In the genomic region with DNA sequence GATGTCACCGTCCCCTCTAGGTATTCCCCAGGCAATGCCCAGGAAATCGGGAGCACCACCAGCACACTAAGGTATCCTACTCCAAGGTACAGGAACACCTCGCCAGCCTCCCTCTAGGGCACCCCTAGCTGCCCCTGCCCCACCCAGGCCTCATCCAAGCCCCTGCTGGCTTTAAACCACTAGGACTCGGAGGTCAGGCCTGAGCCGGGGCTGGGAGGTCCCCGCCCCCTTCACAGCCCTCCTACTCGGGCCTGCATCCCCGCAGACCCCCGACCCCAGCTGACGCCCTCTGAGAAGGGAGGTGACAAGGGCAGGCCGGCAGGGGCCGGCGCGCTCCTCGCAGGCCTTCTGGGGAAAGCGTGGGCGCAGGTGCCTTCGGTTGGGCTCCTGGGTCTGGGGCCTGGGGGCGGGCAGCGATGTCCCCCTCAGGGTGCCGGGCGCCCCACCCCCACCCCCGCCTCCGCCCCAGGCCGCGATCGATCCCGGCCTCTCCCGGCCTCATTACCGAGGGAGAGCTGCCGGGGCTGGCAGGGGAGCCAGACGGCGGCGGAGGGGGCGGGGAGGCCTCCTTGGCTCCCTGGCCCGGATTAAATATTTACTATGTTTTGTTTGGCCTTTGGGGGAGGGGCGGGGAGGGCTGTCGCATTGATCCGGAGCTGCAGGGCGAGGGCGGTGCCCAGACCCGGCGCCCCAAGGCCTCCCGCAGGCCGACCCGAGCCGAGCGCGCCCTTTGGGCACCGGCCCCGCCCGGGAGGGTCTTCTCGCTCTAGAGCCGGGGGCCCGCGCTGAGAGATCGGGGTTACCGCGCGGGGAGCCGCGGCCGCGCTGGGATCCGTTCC, we compare ENCODE assay signal across 9 cellular contexts. TPM values are rescaled to one million over a fixed set of nuclear protein-coding genes. Genes with fewer than 3 reads are reported as not detected.
A peak's percentile ranks its signal among the peaks of the same experiment; 100 is the strongest.
DNase-seq lines count a peak whose midpoint lies in the region; ATAC-seq and TF ChIP-seq lines count a peak whose summit lies in the region.
"Had no signal": no experiment of that assay in that cellular context is flagged by ENCODE, and none has a peak within 500 bp of the region (broad histone marks: within the 10 kb centered on the region; RNA-seq: fewer than 3 reads in every experiment).

No MANE protein-coding gene starts in this region.

- H3K9ac ChIP-seq in rectal smooth muscle tissue (ENCODE audit: low read length): no peak overlapping the region

- peaks cover 13% of the 10 kb centered on the region; the same call in 1 of the 2 replicates for H3K4me1 ChIP-seq in Panc1 (ENCODE audit: control insufficient read depth, insufficient read depth, low read length)
- H3K4me1 ChIP-seq in heart right ventricle: peaks cover 15 to 52% (median 37%) of the 10 kb centered on the region in 9 donors
- H3K4me1 ChIP-seq in rectal smooth muscle tissue (ENCODE audit: control insufficient read depth, insufficient read depth, low read length): peaks cover 9% of the 10 kb centered on the region
- H3K4me1 ChIP-seq in CD8-positive, alpha-beta memory T cell (ENCODE audit: insufficient read depth, low read length): no peaks in the 10 kb centered on the region

- H3K4me1 Mint-ChIP-seq in CD8-positive, alpha-beta memory T cell: peaks cover 2 to 9% (median 3%) of the 10 kb centered on the region in 3 donors

- intact Hi-C loops in Panc1 (cut with micrococcal nuclease; ENCODE audit: unreplicated experiment) (no loop called here), heart right ventricle (cut with DNase I) (no loop called here)

- no TSS peak for BruUV-seq in Panc1 (replicated peaks; lab: Mats Ljungman, UMichigan)

- no peak overlapping the region for H3K27ac ChIP-seq in Panc1 (ENCODE audit: low read length)
- H3K27ac ChIP-seq in heart right ventricle: peak overlapping the region in 3 of 10 donors; percentile 36 to 64 (median 48)
- H3K27ac ChIP-seq in rectal smooth muscle tissue (ENCODE audit: low read depth, low read length): peak overlapping the region; percentile 40
- no peak overlapping the region for H3K27ac ChIP-seq in CD8-positive, alpha-beta memory T cell (ENCODE audit: low read depth, low read length)
- H3K27ac ChIP-seq: HL-60 had no signal

- H3K36me3 ChIP-seq in Panc1 (ENCODE audit: control insufficient read depth, insufficient read depth, low read length) (no peaks in the 10 kb centered on the region), heart right ventricle (no peaks in the 10 kb centered on the region), rectal smooth muscle tissue (ENCODE audit: control insufficient read depth, insufficient read depth, low read length) (no peaks in the 10 kb centered on the region)
- no peaks in the 10 kb centered on the region for H3K36me3 ChIP-seq in CD8-positive, alpha-beta memory T cell (ENCODE audit: insufficient read depth, low read length)

- ATAC-seq in Panc1: peak; percentile 36; the same call in 1 of the 2 replicates
- no peak for ATAC-seq in heart right ventricle
- no peak for ATAC-seq in HG02642 (IDR thresholded peaks at IDR 0.05; ENCODE audit: poor library complexity, unreplicated experiment)

- H3K27ac Mint-ChIP-seq in CD8-positive, alpha-beta memory T cell: peak overlapping the region in 1 of 8 donors; percentile 23

- in situ Hi-C loops in Panc1 (cut with HindIII; ENCODE audit: low pct_unique_long_range_greater_than_20kb, low sequenced_read_pairs): no loop called here

- no peaks in the 10 kb centered on the region for H3K9me3 Mint-ChIP-seq in CD8-positive, alpha-beta memory T cell

- H3K4me3 ChIP-seq in Panc1 (ENCODE audit: low read depth in 2 of 2, low read length in 2 of 2) (peak overlapping the region; percentile 29), heart right ventricle (peak overlapping the region in 9 of 10 donors; percentile 39 to 60 (median 54)), rectal smooth muscle tissue (ENCODE audit: low read length) (peak overlapping the region; percentile 55)
- no peak overlapping the region for H3K4me3 ChIP-seq in CD8-positive, alpha-beta memory T cell (ENCODE audit: low read length)

- no peak for TF ChIP-seq CTCF in Panc1 (IDR thresholded peaks at IDR 0.05)
- no peak for TF ChIP-seq CTCF in heart right ventricle (IDR thresholded peaks at IDR 0.05)

- CTCF ChIA-PET in Panc1 (lab: Charles Lee): no interaction called here
- CTCF ChIA-PET in CD8-positive, alpha-beta memory T cell (lab: Charles Lee): no interaction called here

- H3K9me3 ChIP-seq in Panc1 (ENCODE audit: control insufficient read depth, insufficient read depth, low read depth, low read length) (no peaks in the 10 kb centered on the region), heart right ventricle (no peaks in the 10 kb centered on the region)
- H3K9me3 ChIP-seq in CD8-positive, alpha-beta memory T cell (ENCODE audit: low read length): no peaks in the 10 kb centered on the region

- POLR2A ChIA-PET in Panc1 (lab: Charles Lee): interaction anchor here (0.6 kb wide), 1 partner anchor 281 kb away, joined by 3 read pairs; no protein-coding TSS in a partner anchor
- POLR2A ChIA-PET in CD8-positive, alpha-beta memory T cell (lab: Charles Lee): no interaction called here

- peak; percentile 78 for DNase-seq in D341Med (ENCODE audit: low spot score)
- no peak for DNase-seq in Panc1 (ENCODE audit: low read depth, low spot score)
- DNase-seq in heart right ventricle: no peak
- DNase-seq in GM19240 (ENCODE audit: insufficient read length, low spot score): no peak
- DNase-seq in CD8-positive, alpha-beta memory T cell: no peak
- no peak for DNase-seq in hippocampal formation (lab: John Stamatoyannopoulos, UW)

- H3K27me3 ChIP-seq in Panc1 (ENCODE audit: control insufficient read depth, insufficient read depth, low read length) (no peaks in the 10 kb centered on the region), heart right ventricle (peaks cover 0 to 28% (median 0%) of the 10 kb centered on the region in 7 donors), rectal smooth muscle tissue (ENCODE audit: control insufficient read depth, insufficient read depth, low read length) (no peaks in the 10 kb centered on the region)
- H3K27me3 ChIP-seq in CD8-positive, alpha-beta memory T cell (ENCODE audit: insufficient read depth, low read length, poor library complexity, severe bottlenecking): peaks cover 4% of the 10 kb centered on the region

- no peaks in the 10 kb centered on the region for H3K36me3 Mint-ChIP-seq in CD8-positive, alpha-beta memory T cell

- H3K4me3 Mint-ChIP-seq in CD8-positive, alpha-beta memory T cell: no peak overlapping the region

- H3K27me3 Mint-ChIP-seq in CD8-positive, alpha-beta memory T cell: peaks cover 17 to 36% of the 10 kb centered on the region in 2 donors

- WGBS in heart right ventricle, 2 donors: 26 to 40% methylated on average over 39 to 65 of the region's 65 CpGs

RNA-seq across cellular contexts. Expression of a gene that starts 27.3 kb away (rescaled TPM):
- 0.80 TPM for total RNA-seq in Panc1 (2021; ENCODE audit: unreplicated experiment)
- 1.6 TPM for polyA plus RNA-seq in Panc1 (2012; ENCODE audit: insufficient read length)
- 1 to 10 TPM in 9 of 10 donors, under 1 TPM in 1; 0.81 to 6.3 (median 2.5) TPM for total RNA-seq in heart right ventricle
- polyA plus RNA-seq in heart right ventricle: 1 to 10 TPM; 3.0 to 3.1 TPM
- total RNA-seq in CD8-positive, alpha-beta memory T cell: 1 to 10 TPM; 1.0 to 1.2 TPM
- polyA plus RNA-seq in CD8-positive, alpha-beta memory T cell: 0.32 TPM

RNA-seq across cellular contexts. Expression of a gene that starts 32.1 kb away (rescaled TPM):
- total RNA-seq in Panc1 (2021; ENCODE audit: unreplicated experiment) (24.3 TPM), heart right ventricle (10 to 100 TPM; 22.8 to 40.0 (median 25.9) TPM)
- polyA plus RNA-seq in Panc1 (2012; ENCODE audit: insufficient read length): 43.5 TPM
- polyA plus RNA-seq in heart right ventricle: 10 to 100 TPM; 19.0 to 28.9 TPM
- 10 to 100 TPM; 38.5 to 43.8 TPM for total RNA-seq in CD8-positive, alpha-beta memory T cell
- polyA plus RNA-seq in CD8-positive, alpha-beta memory T cell: 33.2 TPM

RNA-seq across cellular contexts. Expression of a gene that starts 44.0 kb away (rescaled TPM):
- total RNA-seq in Panc1 (2021; ENCODE audit: unreplicated experiment): 42.5 TPM
- 39.8 TPM for polyA plus RNA-seq in Panc1 (2012; ENCODE audit: insufficient read length)
- 10 to 100 TPM; 15.3 to 25.4 (median 17.6) TPM for total RNA-seq in heart right ventricle
- 10 to 100 TPM; 43.3 to 47.5 TPM for polyA plus RNA-seq in heart right ventricle
- total RNA-seq in CD8-positive, alpha-beta memory T cell: 10 to 100 TPM; 54.2 to 56.2 TPM
- 60.0 TPM for polyA plus RNA-seq in CD8-positive, alpha-beta memory T cell

RNA-seq across cellular contexts. Expression of a gene that starts 57.1 kb away (rescaled TPM):
- total RNA-seq in Panc1 (2021; ENCODE audit: unreplicated experiment) (1.4 TPM), heart right ventricle (10 to 100 TPM in 7 of 10 donors, 1 to 10 TPM in 3; 3.5 to 37.5 (median 12.1) TPM)
- polyA plus RNA-seq in Panc1 (2012; ENCODE audit: insufficient read length): 0.96 TPM
- 10 to 100 TPM in 1 of 2 donors, 1 to 10 TPM in 1; 8.3 to 14.3 TPM for polyA plus RNA-seq in heart right ventricle
- total RNA-seq in CD8-positive, alpha-beta memory T cell: 10 to 100 TPM; 39.5 to 42.7 TPM
- 1.3 TPM for polyA plus RNA-seq in CD8-positive, alpha-beta memory T cell
